8 cellular contexts compared by ENCODE assay signal in genomic region chr7:102363549-102364393, GRCh38. TPM values are rescaled to one million over a fixed set of nuclear protein-coding genes. Genes with fewer than 3 reads are reported as not detected.
A peak's percentile ranks its signal among the peaks of the same experiment; 100 is the strongest.
DNase-seq lines count a peak whose midpoint lies in the region; ATAC-seq and TF ChIP-seq lines count a peak whose summit lies in the region.
"Not testable (repeated sequence)": the region's sequence is repeated elsewhere in the genome, so short reads cannot be mapped to it uniquely, and the experiment has no call there.

No MANE protein-coding gene starts in this region.

- intact Hi-C loops in activated T-helper 2 cell treated with anti-CD3 and anti-CD28 coated beads, Interferon-gamma antibody, Interleukin-2, Interleukin-4, amounts not matched to agents 10 μg/mL and 5 μg/mL and 100 μg/mL, durations not matched to agents 14 hours and 24 hours and 36 hours (cut with micrococcal nuclease): not testable (repeated sequence)

- DNase-seq in ELF-1 (ENCODE audit: low read depth, low spot score): peak; percentile 99
- DNase-seq in GOT3 (lab: John Stamatoyannopoulos, UW): peak; percentile 86
- DNase-seq in LHCN-M2 (ENCODE audit: low read depth): peak; percentile 100
- DNase-seq in RPMI7951 (ENCODE audit: low read depth): peak; percentile 100
- peak; percentile 93 for DNase-seq in activated T-helper 2 cell treated with anti-CD3 and anti-CD28 coated beads, Interferon-gamma antibody, Interleukin-2, Interleukin-4, amounts not matched to agents 10 μg/mL and 5 μg/mL and 100 μg/mL, durations not matched to agents 14 hours and 24 hours and 36 hours (ENCODE audit: low spot score)
- peak; percentile 98 for DNase-seq in fibroblast of the aortic adventitia (ENCODE audit: low read depth)
- DNase-seq in stimulated activated naive CD8-positive, alpha-beta T cell treated with anti-CD3 and anti-CD28 coated beads, Interleukin-15, Interleukin-2, amounts not matched to agents 100 U/mL and 50 U/mL, for 24 hours: peak; percentile 93

- peaks cover 25% of the 10 kb centered on the region for H3K36me3 Mint-ChIP-seq in activated T-helper 2 cell treated with anti-CD3 and anti-CD28 coated beads, Interferon-gamma antibody, Interleukin-2, Interleukin-4, amounts not matched to agents 10 μg/mL and 5 μg/mL and 100 μg/mL, durations not matched to agents 14 hours and 24 hours and 36 hours (ENCODE audit: low read depth)
- peaks cover 21% of the 10 kb centered on the region for H3K36me3 Mint-ChIP-seq in nephron (ENCODE audit: low read depth)

- H3K27ac Mint-ChIP-seq in activated T-helper 2 cell treated with anti-CD3 and anti-CD28 coated beads, Interferon-gamma antibody, Interleukin-2, Interleukin-4, amounts not matched to agents 10 μg/mL and 5 μg/mL and 100 μg/mL, durations not matched to agents 14 hours and 24 hours and 36 hours: peak overlapping the region; percentile 80
- H3K27ac Mint-ChIP-seq in nephron: peak overlapping the region; percentile 88 to 95 (median 93)

- peak overlapping the region; percentile 96 for H3K4me3 Mint-ChIP-seq in activated T-helper 2 cell treated with anti-CD3 and anti-CD28 coated beads, Interferon-gamma antibody, Interleukin-2, Interleukin-4, amounts not matched to agents 10 μg/mL and 5 μg/mL and 100 μg/mL, durations not matched to agents 14 hours and 24 hours and 36 hours (ENCODE audit: low read depth)
- H3K4me3 Mint-ChIP-seq in nephron: peak overlapping the region; percentile 91 to 97 (median 96)

- ATAC-seq in stimulated activated naive CD8-positive, alpha-beta T cell treated with anti-CD3 and anti-CD28 coated beads, Interleukin-15, Interleukin-2, amounts not matched to agents 100 U/mL and 50 U/mL, for 24 hours: peak; percentile 100

- TF ChIP-seq CTCF in fibroblast of the aortic adventitia (IDR thresholded peaks at IDR 0.05; ENCODE audit: insufficient read depth, low read length): peak; percentile 34
- TF ChIP-seq CTCF in nephron (IDR thresholded peaks at IDR 0.05; ENCODE audit: unreplicated experiment in 3 of 3): peak in 1 of 3 experiments; percentile 17

- peak overlapping the region; percentile 72 for H3K4me3 ChIP-seq in fibroblast of the aortic adventitia (ENCODE audit: low read depth, low read length)

- not testable (repeated sequence) for H3K9me3 Mint-ChIP-seq in activated T-helper 2 cell treated with anti-CD3 and anti-CD28 coated beads, Interferon-gamma antibody, Interleukin-2, Interleukin-4, amounts not matched to agents 10 μg/mL and 5 μg/mL and 100 μg/mL, durations not matched to agents 14 hours and 24 hours and 36 hours; nephron

- not testable (repeated sequence) for H3K27me3 Mint-ChIP-seq in activated T-helper 2 cell treated with anti-CD3 and anti-CD28 coated beads, Interferon-gamma antibody, Interleukin-2, Interleukin-4, amounts not matched to agents 10 μg/mL and 5 μg/mL and 100 μg/mL, durations not matched to agents 14 hours and 24 hours and 36 hours (ENCODE audit: low read depth); nephron (ENCODE audit: low read depth)

- H3K4me1 Mint-ChIP-seq in activated T-helper 2 cell treated with anti-CD3 and anti-CD28 coated beads, Interferon-gamma antibody, Interleukin-2, Interleukin-4, amounts not matched to agents 10 μg/mL and 5 μg/mL and 100 μg/mL, durations not matched to agents 14 hours and 24 hours and 36 hours (ENCODE audit: low read depth); nephron: not testable (repeated sequence)

RNA-seq across cellular contexts. Expression of gene SPDYE6, which starts 7.5 kb away (rescaled TPM):
- not detected in 2 replicates for total RNA-seq in LHCN-M2 (2014; rRNA removed)
- polyA plus RNA-seq in LHCN-M2 (2012): 2.0 TPM
- 0.24 TPM in 1 of 2 replicates, not detected in the other for total RNA-seq in RPMI7951 (2014; rRNA removed; shearing (Covaris generic))
- not detected in 2 replicates for total RNA-seq in activated T-helper 2 cell treated with anti-CD3 and anti-CD28 coated beads, Interferon-gamma antibody, Interleukin-2, Interleukin-4, amounts not matched to agents 10 μg/mL and 5 μg/mL and 100 μg/mL, durations not matched to agents 14 hours and 24 hours and 36 hours
- total RNA-seq in fibroblast of the aortic adventitia (ENCODE audit: low replicate concordance): not detected in 2 replicates

RNA-seq across cellular contexts. Expression of gene PRKRIP1, which starts 32.4 kb away (rescaled TPM):
- total RNA-seq in LHCN-M2 (2014; rRNA removed) (26.1 and 32.1 TPM in 2 replicates), fibroblast of the aortic adventitia (ENCODE audit: low replicate concordance) (12.4 and 49.6 TPM in 2 replicates)
- 25.5 TPM for polyA plus RNA-seq in LHCN-M2 (2012)
- total RNA-seq in RPMI7951 (2014; rRNA removed; shearing (Covaris generic)): 13.3 and 13.4 TPM in 2 replicates
- total RNA-seq in activated T-helper 2 cell treated with anti-CD3 and anti-CD28 coated beads, Interferon-gamma antibody, Interleukin-2, Interleukin-4, amounts not matched to agents 10 μg/mL and 5 μg/mL and 100 μg/mL, durations not matched to agents 14 hours and 24 hours and 36 hours: 25.7 and 30.0 TPM in 2 replicates

Comparison
In these comparisons a context has a peak if more than half of its experiments do, and no peak if none do; other contexts are left out.
1. Peak in every context shown above with its lines: DNase-seq, ATAC-seq and H3K4me3 ChIP-seq.